1 cellular context compared by ENCODE assay signal in genomic region chr1:63522891-63523728, GRCh38.
A peak's percentile ranks its signal among the peaks of the same experiment; 100 is the strongest.
TF ChIP-seq lines count a peak whose summit lies in the region.

A gene with protein sequence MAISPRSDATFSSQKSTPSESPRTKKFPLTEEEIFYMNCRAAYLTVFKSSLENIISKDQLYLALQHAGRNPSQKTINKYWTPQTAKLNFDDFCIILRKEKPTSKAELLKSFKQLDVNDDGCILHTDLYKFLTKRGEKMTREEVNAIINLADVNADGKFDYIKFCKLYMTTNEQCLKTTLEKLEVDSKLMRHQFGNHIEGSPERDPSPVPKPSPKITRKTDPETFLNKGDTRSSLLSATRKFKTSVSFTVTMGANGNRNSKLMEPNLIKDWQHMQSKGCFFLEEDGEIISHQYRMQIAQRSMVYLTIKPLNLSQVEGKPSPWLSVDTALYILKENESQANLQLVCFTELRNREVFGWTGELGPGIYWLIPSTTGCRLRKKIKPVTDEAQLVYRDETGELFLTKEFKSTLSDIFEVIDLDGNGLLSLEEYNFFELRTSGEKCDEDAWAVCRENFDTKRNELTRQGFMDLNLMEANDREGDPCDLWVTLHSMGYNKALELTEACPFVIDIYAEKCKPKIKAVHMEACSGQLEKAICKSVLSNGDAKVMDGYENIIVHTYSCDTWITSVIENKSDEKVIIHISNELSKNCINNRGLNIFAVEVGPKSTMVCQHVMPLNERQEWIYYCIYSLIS (plus strand): TSS chr1:63523525. CDS start chr1:63525573, 2,048 bp downstream.
ITGB3BP (minus strand) TSS chr1:63523225; CDS start chr1:63523133, 92 bp downstream.

TF ChIP-seq in HepG2, 621 proteins besides CTCF, POLR2A, EP300 and RAD21 (continued from another document and continues in another):
- TF ChIP-seq, protein P1, sequence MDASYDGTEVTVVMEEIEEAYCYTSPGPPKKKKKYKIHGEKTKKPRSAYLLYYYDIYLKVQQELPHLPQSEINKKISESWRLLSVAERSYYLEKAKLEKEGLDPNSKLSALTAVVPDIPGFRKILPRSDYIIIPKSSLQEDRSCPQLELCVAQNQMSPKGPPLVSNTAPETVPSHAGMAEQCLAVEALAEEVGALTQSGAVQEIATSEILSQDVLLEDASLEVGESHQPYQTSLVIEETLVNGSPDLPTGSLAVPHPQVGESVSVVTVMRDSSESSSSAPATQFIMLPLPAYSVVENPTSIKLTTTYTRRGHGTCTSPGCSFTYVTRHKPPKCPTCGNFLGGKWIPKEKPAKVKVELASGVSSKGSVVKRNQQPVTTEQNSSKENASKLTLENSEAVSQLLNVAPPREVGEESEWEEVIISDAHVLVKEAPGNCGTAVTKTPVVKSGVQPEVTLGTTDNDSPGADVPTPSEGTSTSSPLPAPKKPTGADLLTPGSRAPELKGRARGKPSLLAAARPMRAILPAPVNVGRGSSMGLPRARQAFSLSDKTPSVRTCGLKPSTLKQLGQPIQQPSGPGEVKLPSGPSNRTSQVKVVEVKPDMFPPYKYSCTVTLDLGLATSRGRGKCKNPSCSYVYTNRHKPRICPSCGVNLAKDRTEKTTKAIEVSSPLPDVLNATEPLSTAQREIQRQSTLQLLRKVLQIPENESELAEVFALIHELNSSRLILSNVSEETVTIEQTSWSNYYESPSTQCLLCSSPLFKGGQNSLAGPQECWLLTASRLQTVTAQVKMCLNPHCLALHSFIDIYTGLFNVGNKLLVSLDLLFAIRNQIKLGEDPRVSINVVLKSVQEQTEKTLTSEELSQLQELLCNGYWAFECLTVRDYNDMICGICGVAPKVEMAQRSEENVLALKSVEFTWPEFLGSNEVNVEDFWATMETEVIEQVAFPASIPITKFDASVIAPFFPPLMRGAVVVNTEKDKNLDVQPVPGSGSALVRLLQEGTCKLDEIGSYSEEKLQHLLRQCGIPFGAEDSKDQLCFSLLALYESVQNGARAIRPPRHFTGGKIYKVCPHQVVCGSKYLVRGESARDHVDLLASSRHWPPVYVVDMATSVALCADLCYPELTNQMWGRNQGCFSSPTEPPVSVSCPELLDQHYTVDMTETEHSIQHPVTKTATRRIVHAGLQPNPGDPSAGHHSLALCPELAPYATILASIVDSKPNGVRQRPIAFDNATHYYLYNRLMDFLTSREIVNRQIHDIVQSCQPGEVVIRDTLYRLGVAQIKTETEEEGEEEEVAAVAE (CRISPR knock-in tag; IDR thresholded peaks at IDR 0.05; ENCODE audit: borderline replicate concordance) = peak; percentile 78
- TF ChIP-seq ZNF432 (CRISPR knock-in tag; IDR thresholded peaks at IDR 0.05; ENCODE audit: borderline replicate concordance) = no peak
- TF ChIP-seq RXRB (CRISPR knock-in tag; IDR thresholded peaks at IDR 0.05; ENCODE audit: borderline replicate concordance) = peak; percentile 52
- TF ChIP-seq ZNF607 (CRISPR knock-in tag; IDR thresholded peaks at IDR 0.05; ENCODE audit: borderline replicate concordance) = no peak; the same call in 1 of the 2 replicates
- peak; percentile 58; the same call in 1 of the 2 replicates for TF ChIP-seq GLI4 (CRISPR knock-in tag; IDR thresholded peaks at IDR 0.05; ENCODE audit: borderline replicate concordance)
- peak; percentile 27; the same call in 1 of the 2 replicates for TF ChIP-seq SOX5 (CRISPR knock-in tag; IDR thresholded peaks at IDR 0.05; ENCODE audit: borderline replicate concordance)
- TF ChIP-seq DMTF1 (CRISPR knock-in tag; IDR thresholded peaks at IDR 0.05) = no peak
- peak; percentile 92 for TF ChIP-seq SALL1 (CRISPR knock-in tag; IDR thresholded peaks at IDR 0.05)
- no peak for TF ChIP-seq ZNF569 (CRISPR knock-in tag; IDR thresholded peaks at IDR 0.05; ENCODE audit: borderline replicate concordance)
- no peak for TF ChIP-seq CEBPZ (IDR thresholded peaks at IDR 0.05; ENCODE audit: low read length)
- TF ChIP-seq TSC22D2 (CRISPR knock-in tag; IDR thresholded peaks at IDR 0.05; ENCODE audit: borderline replicate concordance) = 0 out of 2 replicates have a peak, but pooled peaks have one; percentile 32
- peak in 1 of 2 experiments; percentile 72; a peak in 3 of 4 replicates for TF ChIP-seq REST (IDR thresholded peaks at IDR 0.05; ENCODE audit: borderline replicate concordance in 1 of 2, low read depth in 1 of 2, low read length in 2 of 2)
- 0 out of 2 replicates have a peak, but pooled peaks have one; percentile 71 for TF ChIP-seq ZNF414 (CRISPR knock-in tag; IDR thresholded peaks at IDR 0.05)
- TF ChIP-seq ELF4 (CRISPR knock-in tag; IDR thresholded peaks at IDR 0.05; ENCODE audit: borderline replicate concordance) = peak; percentile 78; the same call in 1 of the 2 replicates
- peak; percentile 99 for TF ChIP-seq MYPOP (CRISPR knock-in tag; IDR thresholded peaks at IDR 0.05)
- TF ChIP-seq YEATS2 (CRISPR knock-in tag; IDR thresholded peaks at IDR 0.05; ENCODE audit: borderline replicate concordance) = peak; percentile 97
- peak; percentile 82; the same call in 1 of the 2 replicates for TF ChIP-seq CREM (IDR thresholded peaks at IDR 0.05)
- TF ChIP-seq CREM (CRISPR knock-in tag; IDR thresholded peaks at IDR 0.05) = no peak
- peak; percentile 43; the same call in 1 of the 2 replicates for TF ChIP-seq ZBTB7B (CRISPR knock-in tag; IDR thresholded peaks at IDR 0.05)
- TF ChIP-seq ZNF496 (CRISPR knock-in tag; IDR thresholded peaks at IDR 0.05; ENCODE audit: insufficient replicate concordance) = no peak
- TF ChIP-seq RFX3 (CRISPR knock-in tag; IDR thresholded peaks at IDR 0.05) = peak; percentile 90
- 0 out of 2 replicates have a peak, but pooled peaks have one; percentile 13 for TF ChIP-seq NR2F6 (IDR thresholded peaks at IDR 0.05)
- TF ChIP-seq NR2F6 (CRISPR knock-in tag; IDR thresholded peaks at IDR 0.05) = no peak
- 0 out of 2 replicates have a peak, but pooled peaks have one; percentile 9 for TF ChIP-seq ZNF652 (CRISPR knock-in tag; IDR thresholded peaks at IDR 0.05; ENCODE audit: borderline replicate concordance, low read depth)
- TF ChIP-seq ZNF251 (CRISPR knock-in tag; IDR thresholded peaks at IDR 0.05) = no peak
- no peak for TF ChIP-seq ZNF644 (CRISPR knock-in tag; IDR thresholded peaks at IDR 0.05; ENCODE audit: low read depth)
- TF ChIP-seq, protein P2, sequence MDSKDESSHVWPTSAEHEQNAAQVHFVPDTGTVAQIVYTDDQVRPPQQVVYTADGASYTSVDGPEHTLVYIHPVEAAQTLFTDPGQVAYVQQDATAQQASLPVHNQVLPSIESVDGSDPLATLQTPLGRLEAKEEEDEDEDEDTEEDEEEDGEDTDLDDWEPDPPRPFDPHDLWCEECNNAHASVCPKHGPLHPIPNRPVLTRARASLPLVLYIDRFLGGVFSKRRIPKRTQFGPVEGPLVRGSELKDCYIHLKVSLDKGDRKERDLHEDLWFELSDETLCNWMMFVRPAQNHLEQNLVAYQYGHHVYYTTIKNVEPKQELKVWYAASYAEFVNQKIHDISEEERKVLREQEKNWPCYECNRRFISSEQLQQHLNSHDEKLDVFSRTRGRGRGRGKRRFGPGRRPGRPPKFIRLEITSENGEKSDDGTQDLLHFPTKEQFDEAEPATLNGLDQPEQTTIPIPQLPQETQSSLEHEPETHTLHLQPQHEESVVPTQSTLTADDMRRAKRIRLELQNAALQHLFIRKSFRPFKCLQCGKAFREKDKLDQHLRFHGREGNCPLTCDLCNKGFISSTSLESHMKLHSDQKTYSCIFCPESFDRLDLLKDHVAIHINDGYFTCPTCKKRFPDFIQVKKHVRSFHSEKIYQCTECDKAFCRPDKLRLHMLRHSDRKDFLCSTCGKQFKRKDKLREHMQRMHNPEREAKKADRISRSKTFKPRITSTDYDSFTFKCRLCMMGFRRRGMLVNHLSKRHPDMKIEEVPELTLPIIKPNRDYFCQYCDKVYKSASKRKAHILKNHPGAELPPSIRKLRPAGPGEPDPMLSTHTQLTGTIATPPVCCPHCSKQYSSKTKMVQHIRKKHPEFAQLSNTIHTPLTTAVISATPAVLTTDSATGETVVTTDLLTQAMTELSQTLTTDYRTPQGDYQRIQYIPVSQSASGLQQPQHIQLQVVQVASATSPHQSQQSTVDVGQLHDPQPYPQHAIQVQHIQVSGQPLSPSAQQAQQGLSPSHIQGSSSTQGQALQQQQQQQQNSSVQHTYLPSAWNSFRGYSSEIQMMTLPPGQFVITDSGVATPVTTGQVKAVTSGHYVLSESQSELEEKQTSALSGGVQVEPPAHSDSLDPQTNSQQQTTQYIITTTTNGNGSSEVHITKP (CRISPR knock-in tag; IDR thresholded peaks at IDR 0.05; ENCODE audit: low read depth) = 0 out of 2 replicates have a peak, but pooled peaks have one; percentile 54
- TF ChIP-seq ISX (CRISPR knock-in tag; conservative IDR thresholded peaks at IDR 0.05) = no peak
- peak; percentile 36 for TF ChIP-seq SRSF1 (optimal IDR thresholded peaks at IDR 0.05; ENCODE audit: low read depth, low read length)
- peak; percentile 39 for TF ChIP-seq HNF4A (CRISPR knock-in tag; IDR thresholded peaks at IDR 0.05)
- TF ChIP-seq ZNF33B (CRISPR knock-in tag; IDR thresholded peaks at IDR 0.05) = 0 out of 2 replicates have a peak, but pooled peaks have one; percentile 62
- 0 out of 2 replicates have a peak, but pooled peaks have one; percentile 34 for TF ChIP-seq ZNF44 (CRISPR knock-in tag; IDR thresholded peaks at IDR 0.05)
- peak; percentile 84 for TF ChIP-seq ZSCAN21 (CRISPR knock-in tag; IDR thresholded peaks at IDR 0.05; ENCODE audit: borderline replicate concordance)
- TF ChIP-seq ZFP1 (CRISPR knock-in tag; IDR thresholded peaks at IDR 0.05) = no peak
- TF ChIP-seq ZEB1 (IDR thresholded peaks at IDR 0.05; ENCODE audit: insufficient replicate concordance, low read depth) = peak; percentile 71
- no peak for TF ChIP-seq NFIB (CRISPR knock-in tag; IDR thresholded peaks at IDR 0.05; ENCODE audit: borderline replicate concordance)
- TF ChIP-seq ZNF367 (CRISPR knock-in tag; IDR thresholded peaks at IDR 0.05; ENCODE audit: borderline replicate concordance) = no peak
